Comparison of ENCODE assay signal across 36 cellular contexts in the genomic region with DNA sequence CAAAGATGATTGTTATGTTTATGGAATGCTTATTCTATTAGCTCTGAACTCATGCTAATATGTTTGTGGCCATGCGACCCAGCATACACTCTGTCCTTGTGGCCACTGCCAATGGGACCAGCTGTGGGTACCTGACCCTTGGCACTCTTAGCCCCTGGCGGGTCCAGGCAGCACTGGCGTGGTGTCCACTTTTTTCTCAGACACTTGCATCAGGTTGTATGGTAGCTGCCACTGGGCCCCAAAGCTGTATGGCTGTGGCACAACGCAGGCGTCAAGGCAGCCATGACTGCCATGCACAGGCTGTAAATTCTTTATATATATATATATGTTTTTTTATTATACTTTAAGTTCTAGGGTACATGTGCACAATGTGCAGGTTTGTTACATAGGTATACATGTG. TPM values are rescaled to one million over a fixed set of nuclear protein-coding genes. Genes with fewer than 3 reads are reported as not detected.
"Had no signal": no experiment of that assay in that cellular context is flagged by ENCODE, and none has a peak within 500 bp of the region (broad histone marks: within the 10 kb centered on the region; RNA-seq: fewer than 3 reads in every experiment).

No MANE protein-coding gene starts in this region.

- H3K4me1 ChIP-seq: breast epithelium had no signal

- H3K27ac ChIP-seq: adrenal gland, body of pancreas, brain microvascular endothelial cell, breast epithelium, VCaP had no signal

- H3K27ac Mint-ChIP-seq: activated B cell treated with CpG ODN at 0.5 μM for 24 hours; activated CD4-positive, alpha-beta memory T cell treated with anti-CD3 and anti-CD28 coated beads for 36 hours; activated CD4-positive, alpha-beta T cell treated with anti-CD3 and anti-CD28 coated beads, Interleukin-2, amount 10 ng/mL, durations not matched to agents 24 days and 14 days; activated CD8-positive, alpha-beta T cell treated with anti-CD3 and anti-CD28 coated beads for 36 hours; activated naive CD4-positive, alpha-beta T cell treated with anti-CD3 and anti-CD28 coated beads for 36 hours; activated naive CD4-positive, alpha-beta T cell treated with anti-CD3 and anti-CD28 coated beads, Interleukin-2, amount 50 U/mL, for 72 hours; activated naive CD8-positive, alpha-beta T cell treated with anti-CD3 and anti-CD28 coated beads for 36 hours; activated T-helper 1 cell treated with anti-CD3 and anti-CD28 coated beads, Interleukin-12 subunit alpha, Interleukin-12 subunit beta, Interleukin-2, Interleukin-4 antibody, amounts not matched to agents 30 ng/mL and 10 ng/mL and 1 ng/mL, durations not matched to agents 14 hours and 24 hours and 36 hours; activated T-helper 17 cell treated with anti-CD3 and anti-CD28 coated beads, Interleukin-2, amount 50 U/mL, for 72 hours; T-helper 1 cell treated with Interleukin-12 subunit alpha and Interleukin-12 subunit beta and Interleukin-4 antibody, amounts not matched to agents 30 μg/mL and 1 μg/mL, for 36 hours; T-helper 2 cell treated with Interferon-gamma antibody and Interleukin-4, amounts not matched to agents 5 μg/mL and 100 μg/mL, for 36 hours had no signal

- ATAC-seq: activated CD8-positive, alpha-beta T cell treated with anti-CD3 and anti-CD28 coated beads for 36 hours; activated naive CD4-positive, alpha-beta T cell treated with anti-CD3 and anti-CD28 coated beads, Interleukin-2, amount 50 U/mL, for 72 hours; activated T-cell treated with anti-CD3 and anti-CD28 coated beads, Interleukin-2, amount 50 U/mL, for 4 hours; activated T-cell treated with anti-CD3 and anti-CD28 coated beads, Interleukin-2, amount 50 U/mL, for 72 hours; activated T-helper 17 cell treated with anti-CD3 and anti-CD28 coated beads, Interleukin-2, amount 50 U/mL, for 72 hours; body of pancreas had no signal

- DNase-seq: activated B cell treated with CpG ODN at 0.5 μM for 24 hours; activated CD4-positive, alpha-beta memory T cell treated with anti-CD3 and anti-CD28 coated beads for 36 hours; activated CD4-positive, alpha-beta T cell treated with anti-CD3 and anti-CD28 coated beads for 4 hours; activated CD4-positive, alpha-beta T cell treated with anti-CD3 and anti-CD28 coated beads, Interleukin-2, amount 10 ng/mL, durations not matched to agents 24 days and 14 days; activated CD4-positive, alpha-beta T cell treated with anti-CD3 and anti-CD28 coated beads, Interleukin-2, amount 50 U/mL, for 1 hour; activated CD4-positive, alpha-beta T cell treated with anti-CD3 and anti-CD28 coated beads, Interleukin-2, amount 50 U/mL, for 4 hours; activated CD4-positive, CD25-positive, alpha-beta regulatory T cell treated with anti-CD3 and anti-CD28 coated beads, Interleukin-2, amount 50 U/mL, for 72 hours; activated CD8-positive, alpha-beta memory T cell treated with anti-CD3 and anti-CD28 coated beads, Interleukin-2, amount 50 U/mL, for 4 hours; activated CD8-positive, alpha-beta T cell treated with anti-CD3 and anti-CD28 coated beads for 36 hours; activated effector memory CD4-positive, alpha-beta T cell treated with anti-CD3 and anti-CD28 coated beads, Interleukin-2, amount 50 U/mL, for 16 hours; activated gamma-delta T cell treated with Interleukin-2 at 50 U/mL for 16 hours; activated naive CD4-positive, alpha-beta T cell; activated naive CD4-positive, alpha-beta T cell treated with anti-CD3 and anti-CD28 coated beads for 36 hours; activated naive CD4-positive, alpha-beta T cell treated with anti-CD3 and anti-CD28 coated beads, Interleukin-2, amount 50 U/mL, for 16 hours; activated naive CD8-positive, alpha-beta T cell treated with anti-CD3 and anti-CD28 coated beads for 36 hours; activated T-cell treated with anti-CD3 and anti-CD28 coated beads for 4 hours; activated T-cell treated with anti-CD3 and anti-CD28 coated beads, Interleukin-2, amount 50 U/mL, for 1 hour; activated T-cell treated with anti-CD3 and anti-CD28 coated beads, Interleukin-2, amount 50 U/mL, for 4 hours; activated T-cell treated with anti-CD3 and anti-CD28 coated beads, Interleukin-2, amount 50 U/mL, for 72 hours; adrenal gland; amniotic stem cell; aorta; body of pancreas; brain microvascular endothelial cell; central memory CD4-positive, alpha-beta T cell; T-helper 1 cell; T-helper 2 cell; T-helper 9 cell had no signal

- H3K4me3 ChIP-seq: adrenal gland, body of pancreas, breast epithelium had no signal

- H3K4me3 Mint-ChIP-seq: activated B cell treated with CpG ODN at 0.5 μM for 24 hours; activated CD4-positive, alpha-beta memory T cell treated with anti-CD3 and anti-CD28 coated beads for 36 hours; activated CD4-positive, alpha-beta T cell treated with anti-CD3 and anti-CD28 coated beads, Interleukin-2, amount 10 ng/mL, durations not matched to agents 24 days and 14 days; activated CD8-positive, alpha-beta T cell treated with anti-CD3 and anti-CD28 coated beads for 36 hours; activated naive CD4-positive, alpha-beta T cell treated with anti-CD3 and anti-CD28 coated beads for 36 hours; activated naive CD8-positive, alpha-beta T cell treated with anti-CD3 and anti-CD28 coated beads for 36 hours; activated T-cell treated with anti-CD3 and anti-CD28 coated beads, Interleukin-2, amount 50 U/mL, for 4 hours; activated T-cell treated with anti-CD3 and anti-CD28 coated beads, Interleukin-2, amount 50 U/mL, for 72 hours; activated T-helper 1 cell treated with anti-CD3 and anti-CD28 coated beads, Interleukin-12 subunit alpha, Interleukin-12 subunit beta, Interleukin-2, Interleukin-4 antibody, amounts not matched to agents 30 ng/mL and 10 ng/mL and 1 ng/mL, durations not matched to agents 14 hours and 24 hours and 36 hours; activated T-helper 17 cell treated with anti-CD3 and anti-CD28 coated beads, Interleukin-2, amount 50 U/mL, for 72 hours; T-helper 1 cell treated with Interleukin-12 subunit alpha and Interleukin-12 subunit beta and Interleukin-4 antibody, amounts not matched to agents 30 μg/mL and 1 μg/mL, for 36 hours; T-helper 2 cell treated with Interferon-gamma antibody and Interleukin-4, amounts not matched to agents 5 μg/mL and 100 μg/mL, for 36 hours had no signal

- H3K9me3 ChIP-seq: adrenal gland had no signal

- H3K36me3 ChIP-seq: adrenal gland, brain microvascular endothelial cell, breast epithelium had no signal

RNA-seq across cellular contexts. Expression of gene WNT9B, which starts 12.2 kb away (rescaled TPM):
- total RNA-seq: activated B cell treated with CpG ODN at 0.5 μM for 24 hours; activated CD4-positive, alpha-beta memory T cell treated with anti-CD3 and anti-CD28 coated beads for 36 hours; activated CD4-positive, alpha-beta T cell treated with anti-CD3 and anti-CD28 coated beads, Interleukin-2, amount 10 ng/mL, durations not matched to agents 24 days and 14 days; activated CD8-positive, alpha-beta memory T cell treated with anti-CD3 and anti-CD28 coated beads for 36 hours; activated CD8-positive, alpha-beta T cell treated with anti-CD3 and anti-CD28 coated beads for 36 hours; activated naive CD4-positive, alpha-beta T cell treated with anti-CD3 and anti-CD28 coated beads for 36 hours; activated naive CD4-positive, alpha-beta T cell treated with anti-CD3 and anti-CD28 coated beads, Interleukin-2, amount 50 U/mL, for 72 hours; activated naive CD8-positive, alpha-beta T cell treated with anti-CD3 and anti-CD28 coated beads for 36 hours; activated T-cell treated with anti-CD3 and anti-CD28 coated beads, Interleukin-2, amount 50 U/mL, for 4 hours; activated T-cell treated with anti-CD3 and anti-CD28 coated beads, Interleukin-2, amount 50 U/mL, for 72 hours; activated T-helper 1 cell treated with anti-CD3 and anti-CD28 coated beads, Interleukin-12 subunit alpha, Interleukin-12 subunit beta, Interleukin-2, Interleukin-4 antibody, amounts not matched to agents 30 ng/mL and 10 ng/mL and 1 ng/mL, durations not matched to agents 14 hours and 24 hours and 36 hours; activated T-helper 17 cell treated with anti-CD3 and anti-CD28 coated beads, Interleukin-2, amount 50 U/mL, for 72 hours; body of pancreas had no signal

RNA-seq across cellular contexts. Expression of gene WNT3, which starts 20.7 kb away (rescaled TPM):
- total RNA-seq: activated naive CD4-positive, alpha-beta T cell treated with anti-CD3 and anti-CD28 coated beads for 36 hours had no signal
